15 cellular contexts compared by ENCODE assay signal in genomic region chr9:14310247-14310646, GRCh38. TPM values are rescaled to one million over a fixed set of nuclear protein-coding genes. Genes with fewer than 3 reads are reported as not detected.
DNase-seq lines count a peak whose midpoint lies in the region; ATAC-seq and TF ChIP-seq lines count a peak whose summit lies in the region.
"Had no signal": no experiment of that assay in that cellular context is flagged by ENCODE, and none has a peak within 500 bp of the region (broad histone marks: within the 10 kb centered on the region; RNA-seq: fewer than 3 reads in every experiment).

No MANE protein-coding gene starts in this region.

- no TSS peak for BruUV-seq in A673 (replicated peaks; lab: Mats Ljungman, UMichigan)

- CTCF ChIA-PET in A673 (lab: Charles Lee), result no interaction called here

- H3K4me1 ChIP-seq in A673 (ENCODE audit: insufficient read depth, low read length, poor library complexity, severe bottlenecking) (peaks cover 3% of the 10 kb centered on the region), esophagus muscularis mucosa (peaks cover 17 to 55% (median 36%) of the 10 kb centered on the region in 4 donors), psoas muscle (peaks cover 52% of the 10 kb centered on the region)

- peak overlapping the region; percentile 7 for H3K27ac ChIP-seq in A673 (ENCODE audit: low read depth, low read length, poor library complexity, severe bottlenecking)
- peak overlapping the region; percentile 44; the same call in 1 of the 2 replicates for H3K27ac ChIP-seq in SK-N-MC
- peak overlapping the region in 1 of 4 donors; percentile 45 for H3K27ac ChIP-seq in esophagus muscularis mucosa (replicated peaks in 1 of 4)
- H3K27ac ChIP-seq in psoas muscle, result peak overlapping the region; percentile 99
- H3K27ac ChIP-seq: BLaER1 treated with 17β-estradiol and CSF1 and Interleukin-3, amounts not matched to agents 10 nM and 100 nM had no signal

- H3K9ac ChIP-seq in SK-N-MC (ENCODE audit: insufficient read length), result peak overlapping the region; percentile 50
- H3K9ac ChIP-seq: BLaER1 treated with 17β-estradiol and CSF1 and Interleukin-3, amounts not matched to agents 10 nM and 100 nM had no signal

- POLR2A ChIA-PET in A673 (lab: Charles Lee; ENCODE audit: low non-redundant PET), result no interaction called here

- no peak for TF ChIP-seq POLR2A in esophagus muscularis mucosa (IDR thresholded peaks at IDR 0.05; ENCODE audit: low read depth)

- H3K27me3 ChIP-seq in A673 (replicated peaks; ENCODE audit: insufficient read depth, low read depth, low read length, poor library complexity) (no peaks in the 10 kb centered on the region), esophagus muscularis mucosa (no peaks in the 10 kb centered on the region), psoas muscle (ENCODE audit: insufficient read depth in 3 of 3, low read length in 2 of 3) (no peaks in the 10 kb centered on the region)
- H3K27me3 ChIP-seq: BLaER1 treated with 17β-estradiol and CSF1 and Interleukin-3, amounts not matched to agents 10 nM and 100 nM had no signal

- WGBS in esophagus muscularis mucosa, result 49% methylated on average over 2 of the region's 2 CpGs
- WGBS in psoas muscle, 3 donors, result 1 to 12% (median 10%) methylated on average over 2 of the region's 2 CpGs

- no peak for TF ChIP-seq CTCF in A673 (conservative IDR thresholded peaks at IDR 0.05; ENCODE audit: low read depth, low read length)
- TF ChIP-seq CTCF in esophagus muscularis mucosa (IDR thresholded peaks at IDR 0.05), result no peak
- TF ChIP-seq CTCF in psoas muscle (IDR thresholded peaks at IDR 0.05), result no peak

- H3K4me3 ChIP-seq in A673 (ENCODE audit: low read depth, low read length, poor library complexity, severe bottlenecking) (peak overlapping the region; percentile 36), SK-N-MC (peak overlapping the region; percentile 65), esophagus muscularis mucosa (peak overlapping the region; percentile 74 to 88 (median 86)), psoas muscle (peak overlapping the region; percentile 93)
- H3K4me3 ChIP-seq: BLaER1 treated with 17β-estradiol and CSF1 and Interleukin-3, amounts not matched to agents 10 nM and 100 nM had no signal

- no peaks in the 10 kb centered on the region for H3K9me3 ChIP-seq in A673 (ENCODE audit: low read depth, low read length, poor library complexity, severe bottlenecking)
- no peaks in the 10 kb centered on the region for H3K9me3 ChIP-seq in SK-N-MC (ENCODE audit: low read depth, low read length)
- no peaks in the 10 kb centered on the region for H3K9me3 ChIP-seq in esophagus muscularis mucosa
- no peaks in the 10 kb centered on the region for H3K9me3 ChIP-seq in psoas muscle

- ATAC-seq in psoas muscle, result no peak
- ATAC-seq in HG02973 (IDR thresholded peaks at IDR 0.05; ENCODE audit: unreplicated experiment), result no peak
- no peak for ATAC-seq in left lobe of liver

- no peak for DNase-seq in A673 (ENCODE audit: low spot score)
- DNase-seq in SK-N-MC (ENCODE audit: low read depth, low spot score), result no peak
- no peak for DNase-seq in esophagus muscularis mucosa (ENCODE audit: extremely low spot score)
- no peak for DNase-seq in psoas muscle
- DNase-seq in dermis blood vessel endothelial cell, result no peak
- no peak for DNase-seq in CD1c-positive myeloid dendritic cell (ENCODE audit: extremely low spot score)
- no peak for DNase-seq in left lobe of liver (ENCODE audit: low spot score)
- DNase-seq: effector CD4-positive, alpha-beta T cell; Karpas-422; NCI-H2029 treated with DMSO at 0.1 percent for 48 hours; OCI-M1; stimulated activated CD4-positive, alpha-beta T cell treated with anti-CD3 and anti-CD28 coated beads, Interleukin-12 subunit alpha, Interleukin-12 subunit beta, amount 100 ng/mL, for 4 hours had no signal

- TF ChIP-seq EP300 in esophagus muscularis mucosa (IDR thresholded peaks at IDR 0.05), result no peak

- H3K36me3 ChIP-seq in A673 (ENCODE audit: insufficient read depth, low read length, poor library complexity, severe bottlenecking) (peaks cover 12% of the 10 kb centered on the region), SK-N-MC (ENCODE audit: insufficient read depth, low read length) (peaks cover 23% of the 10 kb centered on the region), esophagus muscularis mucosa (peaks cover 0 to 17% (median 7%) of the 10 kb centered on the region in 4 donors), psoas muscle (ENCODE audit: insufficient read depth in 1 of 2, low read depth in 1 of 2) (peaks cover 0 to 8% of the 10 kb centered on the region in 2 donors)
- H3K36me3 ChIP-seq: BLaER1 treated with 17β-estradiol and CSF1 and Interleukin-3, amounts not matched to agents 10 nM and 100 nM had no signal

- intact Hi-C loops in A673 (cut with micrococcal nuclease; ENCODE audit: unreplicated experiment) (no loop called here), esophagus muscularis mucosa (cut with DNase I) (loop anchor here (5.0 kb wide), 1 partner anchor 103 kb away; no protein-coding TSS in a partner anchor), psoas muscle (cut with DNase I) (loop anchor here (2.0 to 10.0 kb wide), 3 partner anchors 15 to 1165 kb away; no protein-coding TSS in a partner anchor)

RNA-seq across cellular contexts. Expression of gene NFIB, which starts 3.7 kb away (rescaled TPM):
- total RNA-seq in A673 (2021), result 41.2 and 42.9 TPM in 2 replicates
- total RNA-seq in esophagus muscularis mucosa, result 10 to 100 TPM; 38.1 to 64.4 (median 55.8) TPM
- 10 to 100 TPM; 35.0 to 65.1 (median 47.3) TPM for total RNA-seq in psoas muscle
- 10 to 100 TPM in 1 of 3 donors, 1 to 10 TPM in 2; 5.8 to 17.1 (median 6.1) TPM for polyA plus RNA-seq in psoas muscle
- 153 and 193 TPM in 2 replicates for total RNA-seq in dermis blood vessel endothelial cell
- 38.4 TPM for total RNA-seq in left lobe of liver
- total RNA-seq: G401 had no signal

Comparison
In these comparisons a context has a peak if more than half of its experiments do, and no peak if none do; other contexts are left out.
1. H3K4me3 ChIP-seq: peak in every context shown above with its lines; median percentile 93 in psoas muscle; 86 in esophagus muscularis mucosa; 65 in SK-N-MC; 36 in A673.